23 cellular contexts compared by ENCODE assay signal in genomic region chr5:43804041-43804440, GRCh38.
"Had no signal": no experiment of that assay in that cellular context is flagged by ENCODE, and none has a peak within 500 bp of the region (broad histone marks: within the 10 kb centered on the region; RNA-seq: fewer than 3 reads in every experiment).

No MANE protein-coding gene starts in this region.

- H3K27me3 ChIP-seq: colonic mucosa, esophagus muscularis mucosa, heart right ventricle, ovary, right atrium auricular region, sigmoid colon, testis, tibial artery, upper lobe of left lung had no signal

- H3K4me1 ChIP-seq: colonic mucosa, esophagus muscularis mucosa, heart right ventricle, lower lobe of right lung, right atrium auricular region, testis, tibial artery, upper lobe of left lung had no signal

- H3K9me3 ChIP-seq: colonic mucosa, esophagus muscularis mucosa, lower lobe of right lung, ovary, right atrium auricular region, sigmoid colon, testis, tibial artery, upper lobe of left lung had no signal

- H3K27ac ChIP-seq: colonic mucosa, esophagus muscularis mucosa, heart right ventricle, lower lobe of right lung, ovary, right atrium auricular region, sigmoid colon, testis, tibial artery, upper lobe of left lung had no signal

- H3K4me3 ChIP-seq: colonic mucosa, esophagus muscularis mucosa, heart right ventricle, lower lobe of right lung, ovary, right atrium auricular region, sigmoid colon, testis, tibial artery, upper lobe of left lung had no signal

- DNase-seq: colonic mucosa; effector CD8-positive, alpha-beta T cell; endodermal cell; foreskin melanocyte; glutamatergic neuron; heart right ventricle; hypothalamus; immature natural killer cell; left ventricle myocardium superior; lower lobe of right lung; natural killer cell; occipital lobe; ovary; sigmoid colon; stimulated activated CD4-positive, alpha-beta T cell treated with anti-CD3 and anti-CD28 coated beads, Interleukin-2, amount 100 ng/mL, for 24 hours; stimulated activated CD4-positive, alpha-beta T cell treated with anti-CD3 and anti-CD28 coated beads, Interleukin-4, amount 100 ng/mL, for 4 hours; stimulated activated naive CD8-positive, alpha-beta T cell treated with anti-CD3 and anti-CD28 coated beads, Interleukin-15, Interleukin-2, amounts not matched to agents 100 U/mL and 50 U/mL, for 24 hours; substantia nigra; testis; tibial artery; upper lobe of left lung had no signal

- H3K36me3 ChIP-seq: colonic mucosa, esophagus muscularis mucosa, heart right ventricle, lower lobe of right lung, ovary, right atrium auricular region, sigmoid colon, tibial artery, upper lobe of left lung had no signal
